Comparison of ENCODE assay signal across 9 cellular contexts in the genomic region with DNA sequence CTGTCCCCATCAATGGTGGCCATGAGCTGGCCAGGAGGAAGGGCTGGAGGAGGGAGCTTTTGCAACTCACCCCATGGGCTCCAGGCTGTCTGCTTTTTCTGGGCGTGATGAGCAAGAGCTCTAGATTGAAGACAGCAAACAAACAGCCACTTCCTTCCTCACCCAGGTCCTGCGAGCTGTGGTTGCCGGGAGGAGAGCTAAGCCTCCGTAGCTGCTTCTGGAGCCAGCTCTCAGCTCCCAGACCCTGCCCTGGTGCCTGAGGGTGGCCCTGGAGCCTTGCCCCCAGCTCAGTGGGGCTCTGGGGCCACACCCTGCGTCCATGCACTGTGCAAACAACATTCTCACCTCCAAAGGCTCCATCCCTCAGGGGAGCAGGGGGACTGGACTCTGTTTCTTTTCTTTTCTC. TPM values are rescaled to one million over a fixed set of nuclear protein-coding genes. Genes with fewer than 3 reads are reported as not detected.
DNase-seq lines count a peak whose midpoint lies in the region; ATAC-seq, FAIRE-seq and TF ChIP-seq lines count a peak whose summit lies in the region.
"Had no signal": no experiment of that assay in that cellular context is flagged by ENCODE, and none has a peak within 500 bp of the region (broad histone marks: within the 10 kb centered on the region; RNA-seq: fewer than 3 reads in every experiment).

No MANE protein-coding gene starts in this region.

- peaks cover 38% of the 10 kb centered on the region for H3K27me3 Mint-ChIP-seq in Calu3 (ENCODE audit: unreplicated experiment)
- H3K27me3 Mint-ChIP-seq in memory B cell: no peaks in the 10 kb centered on the region
- H3K27me3 Mint-ChIP-seq in mesothelial cell of epicardium (ENCODE audit: low read depth): peaks cover 6% of the 10 kb centered on the region

- DNase-seq in Calu3 (peak; percentile 6), RCC 7860 (ENCODE audit: low spot score) (peak; percentile 26), memory B cell (ENCODE audit: low spot score in 2 of 2) (no peak), SHP77 (lab: John Stamatoyannopoulos, UW) (no peak), mesothelial cell of epicardium (ENCODE audit: low spot score in 2 of 2, unreplicated experiment in 2 of 2) (no peak), NCI-H1930 (lab: John Stamatoyannopoulos, UW) (no peak), dedifferentiated amniotic fluid mesenchymal stem cell (ENCODE audit: extremely low spot score) (no peak)
- peak in 1 of 2 donors; percentile 38 for DNase-seq in activated naive CD4-positive, alpha-beta T cell treated with anti-CD3 and anti-CD28 coated beads, Interleukin-2, amount 50 U/mL, for 72 hours (ENCODE audit: low spot score in 2 of 2)

- CTCF ChIA-PET in Calu3 (lab: Charles Lee): no interaction called here

- BruUV-seq in Calu3 (replicated peaks; lab: Mats Ljungman, UMichigan): no TSS peak

- H3K9me3 Mint-ChIP-seq in Calu3 (ENCODE audit: low read depth, unreplicated experiment) (no peaks in the 10 kb centered on the region), memory B cell (peaks cover 7% of the 10 kb centered on the region), mesothelial cell of epicardium (no peaks in the 10 kb centered on the region)
- H3K9me3 Mint-ChIP-seq in activated naive CD4-positive, alpha-beta T cell treated with anti-CD3 and anti-CD28 coated beads, Interleukin-2, amount 50 U/mL, for 72 hours: no peaks in the 10 kb centered on the region

- FAIRE-seq in RCC 7860 (lab: Jason Lieb, UNC): no peak

- H3K4me3 Mint-ChIP-seq in Calu3 (ENCODE audit: low read depth, unreplicated experiment): no peak overlapping the region
- H3K4me3 Mint-ChIP-seq in memory B cell: peak overlapping the region; percentile 47
- H3K4me3 Mint-ChIP-seq in mesothelial cell of epicardium: no peak overlapping the region

- H3K27ac Mint-ChIP-seq in Calu3 (ENCODE audit: unreplicated experiment) (no peak overlapping the region), memory B cell (peak overlapping the region; percentile 58), mesothelial cell of epicardium (no peak overlapping the region)
- H3K27ac Mint-ChIP-seq in activated naive CD4-positive, alpha-beta T cell treated with anti-CD3 and anti-CD28 coated beads, Interleukin-2, amount 50 U/mL, for 72 hours: peak overlapping the region in 1 of 2 donors; percentile 82

- TF ChIP-seq CTCF in Calu3 (IDR thresholded peaks at IDR 0.05; ENCODE audit: unreplicated experiment): no peak
- TF ChIP-seq CTCF in mesothelial cell of epicardium (IDR thresholded peaks at IDR 0.05; ENCODE audit: unreplicated experiment): no peak

- H3K36me3 Mint-ChIP-seq in Calu3 (ENCODE audit: insufficient read depth, unreplicated experiment): peaks cover 3% of the 10 kb centered on the region
- H3K36me3 Mint-ChIP-seq in activated naive CD4-positive, alpha-beta T cell treated with anti-CD3 and anti-CD28 coated beads, Interleukin-2, amount 50 U/mL, for 72 hours: no peaks in the 10 kb centered on the region
- H3K36me3 Mint-ChIP-seq in memory B cell: peaks cover 16% of the 10 kb centered on the region
- H3K36me3 Mint-ChIP-seq in mesothelial cell of epicardium: no peaks in the 10 kb centered on the region

- no peaks in the 10 kb centered on the region for H3K4me1 Mint-ChIP-seq in Calu3 (ENCODE audit: low read depth, unreplicated experiment)
- H3K4me1 Mint-ChIP-seq in memory B cell: peaks cover 46% of the 10 kb centered on the region
- peaks cover 3% of the 10 kb centered on the region for H3K4me1 Mint-ChIP-seq in mesothelial cell of epicardium

- intact Hi-C loops in Calu3 (cut with micrococcal nuclease; ENCODE audit: unreplicated experiment): no loop called here

- peak; percentile 48 to 60 for ATAC-seq in activated naive CD4-positive, alpha-beta T cell treated with anti-CD3 and anti-CD28 coated beads, Interleukin-2, amount 50 U/mL, for 72 hours
- peak; percentile 61 for ATAC-seq in memory B cell (ENCODE audit: low read depth)

RNA-seq across cellular contexts. Expression of gene MYO1F, which starts 6.2 kb away (rescaled TPM):
- total RNA-seq in Calu3 (2022): 1.3 TPM in 1 of 2 replicates, not detected in the other
- total RNA-seq in activated naive CD4-positive, alpha-beta T cell treated with anti-CD3 and anti-CD28 coated beads, Interleukin-2, amount 50 U/mL, for 72 hours: 10 to 100 TPM; 12.4 to 16.2 TPM
- 0.35 to 0.69 TPM (median 0.47 TPM) in 3 replicates for total RNA-seq in mesothelial cell of epicardium

RNA-seq across cellular contexts. Expression of gene ADAMTS10, which starts 39.5 kb away (rescaled TPM):
- total RNA-seq in Calu3 (2022) (0.76 TPM in 1 of 2 replicates, not detected in the other), mesothelial cell of epicardium (176 to 182 TPM (median 179 TPM) in 3 replicates)
- total RNA-seq in activated naive CD4-positive, alpha-beta T cell treated with anti-CD3 and anti-CD28 coated beads, Interleukin-2, amount 50 U/mL, for 72 hours: 10 to 100 TPM in 1 of 2 donors, 1 to 10 TPM in 1; 5.1 to 11.3 TPM

RNA-seq across cellular contexts. Expression of gene ZNF414, which starts 57.0 kb away (rescaled TPM):
- total RNA-seq in Calu3 (2022) (8.7 and 11.8 TPM in 2 replicates), mesothelial cell of epicardium (33.5 to 37.1 TPM (median 35.5 TPM) in 3 replicates)
- total RNA-seq in activated naive CD4-positive, alpha-beta T cell treated with anti-CD3 and anti-CD28 coated beads, Interleukin-2, amount 50 U/mL, for 72 hours: 10 to 100 TPM; 24.6 to 28.0 TPM

RNA-seq across cellular contexts. Expression of gene NFILZ, which starts 59.4 kb away (rescaled TPM):
- total RNA-seq in Calu3 (2022) (not detected in 2 replicates), mesothelial cell of epicardium (not detected in 3 replicates)
- not detected for total RNA-seq in activated naive CD4-positive, alpha-beta T cell treated with anti-CD3 and anti-CD28 coated beads, Interleukin-2, amount 50 U/mL, for 72 hours
- total RNA-seq: skeletal muscle tissue had no signal

Comparison
In these comparisons a context has a peak if more than half of its experiments do, and no peak if none do; other contexts are left out.
1. DNase-seq: peak in Calu3 (single experiment) and RCC 7860 (single experiment); none in memory B cell (0 of 2), SHP77 (0 of 2), mesothelial cell of epicardium (0 of 2), NCI-H1930 (0 of 2) and dedifferentiated amniotic fluid mesenchymal stem cell (single experiment).
2. RNA of gene ADAMTS10, which starts 39.5 kb away (total RNA-seq): 176 to 182 TPM in mesothelial cell of epicardium; 5.1 to 11.3 TPM in activated naive CD4-positive, alpha-beta T cell treated with anti-CD3 and anti-CD28 coated beads, Interleukin-2, amount 50 U/mL, for 72 hours and 0.76 TPM in Calu3; every median in the first group is over 10 times any median in the second.